ENCODE assay signal across 9 cellular contexts in the genomic region with DNA sequence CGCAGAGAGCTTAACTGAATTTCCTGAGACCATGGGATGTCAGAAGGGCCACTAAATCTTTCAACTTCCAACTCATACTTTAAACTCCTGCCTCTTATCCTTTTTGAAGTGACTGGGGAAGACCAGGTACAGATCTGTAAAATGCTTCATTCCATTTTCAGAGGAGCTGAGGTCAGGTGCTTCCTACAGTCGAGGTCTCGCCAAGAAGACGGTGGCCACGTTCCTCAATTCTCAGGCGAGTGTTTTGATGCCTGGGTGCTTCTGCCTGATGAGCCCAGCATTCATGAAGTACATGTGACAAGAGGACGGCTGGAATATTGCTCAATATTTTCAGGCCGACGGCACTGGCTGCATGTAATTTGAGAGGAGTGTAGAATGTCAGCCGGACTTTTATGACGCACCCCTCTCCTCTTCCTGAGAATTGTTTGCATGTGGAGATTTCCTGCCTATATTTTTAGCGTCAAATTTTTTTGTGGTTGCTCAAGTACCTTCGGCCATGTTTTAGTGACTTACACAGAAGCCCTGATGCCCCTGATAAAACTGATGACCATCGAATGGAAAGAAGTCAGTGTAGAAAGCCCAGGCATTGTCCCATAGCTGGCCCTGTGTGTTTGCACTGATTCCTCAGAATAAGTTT. TPM values are rescaled to one million over a fixed set of nuclear protein-coding genes. Genes with fewer than 3 reads are reported as not detected.
A peak's percentile ranks its signal among the peaks of the same experiment; 100 is the strongest.
DNase-seq lines count a peak whose midpoint lies in the region; ATAC-seq and TF ChIP-seq lines count a peak whose summit lies in the region.
"Had no signal": no experiment of that assay in that cellular context is flagged by ENCODE, and none has a peak within 500 bp of the region (broad histone marks: within the 10 kb centered on the region; RNA-seq: fewer than 3 reads in every experiment).

No MANE protein-coding gene starts in this region.

- no peak overlapping the region for H3K4me3 ChIP-seq in upper lobe of left lung
- H3K4me3 ChIP-seq: Peyer's patch had no signal

- TF ChIP-seq EP300 in upper lobe of left lung (IDR thresholded peaks at IDR 0.05): peak in 3 of 4 donors; percentile 24 to 96 (median 55)

- H3K9me3 ChIP-seq in upper lobe of left lung: no peaks in the 10 kb centered on the region
- H3K9me3 ChIP-seq: Peyer's patch had no signal

- peak in 2 of 4 donors; percentile 39 to 76 for TF ChIP-seq POLR2A in upper lobe of left lung (IDR thresholded peaks at IDR 0.05)

- DNase-seq in ELR (ENCODE audit: low read depth) (peak; percentile 99), NCI-H2107 (lab: John Stamatoyannopoulos, UW) (peak; percentile 18), left kidney (ENCODE audit: low read depth, low spot score) (peak; percentile 52), upper lobe of left lung (peak in 1 of 2 donors; percentile 91), NCI-H1694 (lab: John Stamatoyannopoulos, UW) (no peak)

- peaks cover 43 to 73% (median 58%) of the 10 kb centered on the region in 4 donors for H3K4me1 ChIP-seq in upper lobe of left lung

- H3K27me3 ChIP-seq in upper lobe of left lung: no peaks in the 10 kb centered on the region
- H3K27me3 ChIP-seq: Peyer's patch had no signal

- ATAC-seq in upper lobe of left lung (ENCODE audit: low FRiP score in 2 of 2) (peak; percentile 32 to 62), GM18858 (IDR thresholded peaks at IDR 0.05; ENCODE audit: unreplicated experiment) (no peak), GM19395 (IDR thresholded peaks at IDR 0.05; ENCODE audit: unreplicated experiment) (no peak)

- 19% methylated on average over 14 of the region's 14 CpGs for WGBS in upper lobe of left lung, 2 donors

- no peaks in the 10 kb centered on the region for H3K36me3 ChIP-seq in upper lobe of left lung
- H3K36me3 ChIP-seq: Peyer's patch had no signal

- no peak for TF ChIP-seq CTCF in upper lobe of left lung (IDR thresholded peaks at IDR 0.05)

- H3K27ac ChIP-seq in angular gyrus (ENCODE audit: low read depth, low read length) (peak overlapping the region; percentile 53), upper lobe of left lung (peak overlapping the region; percentile 73 to 85 (median 81))

RNA-seq across cellular contexts. Expression of a gene that starts 38.8 kb away (rescaled TPM):
- 10 to 100 TPM; 22.0 to 99.9 (median 78.5) TPM for total RNA-seq in upper lobe of left lung

Comparison
In these comparisons a context has a peak if more than half of its experiments do, and no peak if none do; other contexts are left out.
1. ATAC-seq: peak in upper lobe of left lung (2 of 2); none in GM18858 (single experiment) and GM19395 (single experiment).